Comparison of ENCODE assay signal across 26 cellular contexts in genomic region chr7:82122290-82122689, GRCh38.
DNase-seq lines count a peak whose midpoint lies in the region; ATAC-seq and TF ChIP-seq lines count a peak whose summit lies in the region.
"Had no signal": no experiment of that assay in that cellular context is flagged by ENCODE, and none has a peak within 500 bp of the region (broad histone marks: within the 10 kb centered on the region; RNA-seq: fewer than 3 reads in every experiment).

No MANE protein-coding gene starts in this region.

- no peak for TF ChIP-seq CTCF in GM23338 (conservative IDR thresholded peaks at IDR 0.05; ENCODE audit: low read depth in 2 of 2)
- no peak for TF ChIP-seq CTCF in WTC11 (IDR thresholded peaks at IDR 0.05)

- DNase-seq in GM23338 (ENCODE audit: low spot score): peak; percentile 24
- DNase-seq in HAP-1 (ENCODE audit: low spot score in 2 of 2): peak; percentile 15 to 73
- no peak for DNase-seq in WTC11 (ENCODE audit: low spot score)
- DNase-seq in NCI-H524 treated with DMSO at 0.1 percent for 48 hours (lab: John Stamatoyannopoulos, UW): no peak
- DNase-seq in activated naive CD4-positive, alpha-beta T cell treated with anti-CD3 and anti-CD28 coated beads, Interleukin-2, amount 50 U/mL, for 72 hours (ENCODE audit: low spot score in 2 of 2): no peak
- DNase-seq in anterior cingulate cortex (lab: John Stamatoyannopoulos, UW): no peak
- DNase-seq: Caco-2; CD8-positive, alpha-beta T cell; DMS 273 treated with DMSO at 0.1 percent for 48 hours; DMS79; EL; GDM1; Kasumi-1; NCI-H1092 treated with DMSO at 0.1 percent for 48 hours; NCI-H1436; NCI-H1930; NCI-H2107; NCI-H2227 treated with DMSO at 0.1 percent for 48 hours; NCI-H524; Right ventricle myocardium superior; RPMI8226 had no signal

- H3K4me3 Mint-ChIP-seq in GM23338 (peak overlapping the region; percentile 55; the same call in 2 of the 3 replicates), WTC11 (peak overlapping the region; percentile 28; the same call in 1 of the 2 replicates)
- H3K4me3 Mint-ChIP-seq: B cell; CD8-positive, alpha-beta T cell had no signal

- no peak overlapping the region for H3K27ac ChIP-seq in GM23338 (ENCODE audit: low read depth)
- peak overlapping the region; percentile 47 for H3K27ac ChIP-seq in iPS-18a (ENCODE audit: low read length)
- H3K27ac ChIP-seq: C4-2B, SJSA1 had no signal

- in situ Hi-C loops in HAP-1 (cut with MboI; ENCODE audit: low sequenced_read_pairs): no loop called here

- peaks cover 2% of the 10 kb centered on the region for H3K27me3 Mint-ChIP-seq in GM23338 (ENCODE audit: insufficient read depth, low read depth, poor library complexity)
- H3K27me3 Mint-ChIP-seq in WTC11 (ENCODE audit: low read depth): no peaks in the 10 kb centered on the region
- H3K27me3 Mint-ChIP-seq: B cell had no signal

- H3K4me1 ChIP-seq in GM23338 (ENCODE audit: insufficient read depth) (peaks cover 14% of the 10 kb centered on the region; the same call in 1 of the 2 replicates), HAP-1 (peaks cover 10% of the 10 kb centered on the region), iPS-18a (ENCODE audit: control insufficient read depth, low read depth, low read length) (peaks cover 16% of the 10 kb centered on the region)
- H3K4me1 ChIP-seq: Caco-2, SJSA1 had no signal

- H3K79me2 ChIP-seq in GM23338 (replicated peaks; ENCODE audit: insufficient read depth): no peaks in the 10 kb centered on the region

- CTCF ChIA-PET in WTC11 (lab: Charles Lee): no interaction called here

- no peaks in the 10 kb centered on the region for H3K27me3 ChIP-seq in GM23338 (ENCODE audit: insufficient read depth)
- no peaks in the 10 kb centered on the region for H3K27me3 ChIP-seq in HAP-1 (ENCODE audit: low read depth)
- no peaks in the 10 kb centered on the region for H3K27me3 ChIP-seq in iPS-18a (ENCODE audit: control insufficient read depth, insufficient read depth, low read length)
- H3K27me3 ChIP-seq: SJSA1 had no signal

- no peaks in the 10 kb centered on the region for H3F3A ChIP-seq in GM23338 (replicated peaks; ENCODE audit: low read depth)

- peak overlapping the region; percentile 7; the same call in 1 of the 2 replicates for H3K4me2 ChIP-seq in GM23338

- peak overlapping the region; percentile 93 for H3K27ac Mint-ChIP-seq in GM23338
- peak overlapping the region; percentile 55; the same call in 1 of the 2 replicates for H3K27ac Mint-ChIP-seq in WTC11
- no peak overlapping the region for H3K27ac Mint-ChIP-seq in activated naive CD4-positive, alpha-beta T cell treated with anti-CD3 and anti-CD28 coated beads, Interleukin-2, amount 50 U/mL, for 72 hours
- H3K27ac Mint-ChIP-seq: B cell; CD8-positive, alpha-beta T cell had no signal

- H3K36me3 ChIP-seq in GM23338 (ENCODE audit: insufficient read depth): no peaks in the 10 kb centered on the region
- H3K36me3 ChIP-seq in HAP-1 (replicated peaks): no peaks in the 10 kb centered on the region
- H3K36me3 ChIP-seq in iPS-18a (ENCODE audit: control insufficient read depth, low read depth, low read length): no peaks in the 10 kb centered on the region

- peak; percentile 59 for ATAC-seq in GM23338
- ATAC-seq in WTC11: peak; percentile 48; the same call in 1 of the 2 replicates
- ATAC-seq in activated naive CD4-positive, alpha-beta T cell treated with anti-CD3 and anti-CD28 coated beads, Interleukin-2, amount 50 U/mL, for 72 hours: no peak
- ATAC-seq: CD8-positive, alpha-beta T cell; K562 had no signal

- H3K9ac ChIP-seq in iPS-18a (ENCODE audit: low read length): no peak overlapping the region

- no peak overlapping the region for H2AFZ ChIP-seq in GM23338

- H4K20me1 ChIP-seq in GM23338 (replicated peaks; ENCODE audit: insufficient read depth): no peaks in the 10 kb centered on the region

- no peaks in the 10 kb centered on the region for H3K9me2 ChIP-seq in GM23338 (ENCODE audit: insufficient read depth)

- H3K9me3 ChIP-seq in HAP-1 (no peaks in the 10 kb centered on the region), iPS-18a (ENCODE audit: control insufficient read depth, low read depth, low read length) (peaks cover 10% of the 10 kb centered on the region)
- H3K9me3 ChIP-seq: SJSA1 had no signal

- POLR2A ChIA-PET in WTC11 (lab: Charles Lee): no interaction called here

- peaks cover 19% of the 10 kb centered on the region for H3K9me3 Mint-ChIP-seq in GM23338
- peaks cover 27% of the 10 kb centered on the region for H3K9me3 Mint-ChIP-seq in WTC11
- H3K9me3 Mint-ChIP-seq in activated naive CD4-positive, alpha-beta T cell treated with anti-CD3 and anti-CD28 coated beads, Interleukin-2, amount 50 U/mL, for 72 hours: peaks cover 0 to 3% of the 10 kb centered on the region in 2 donors

- H3K36me3 Mint-ChIP-seq in GM23338 (ENCODE audit: low read depth) (peaks cover 30% of the 10 kb centered on the region), WTC11 (peaks cover 27% of the 10 kb centered on the region)
- H3K36me3 Mint-ChIP-seq in activated naive CD4-positive, alpha-beta T cell treated with anti-CD3 and anti-CD28 coated beads, Interleukin-2, amount 50 U/mL, for 72 hours: no peaks in the 10 kb centered on the region
- H3K36me3 Mint-ChIP-seq: CD8-positive, alpha-beta T cell had no signal

- peaks cover 17% of the 10 kb centered on the region for H3K4me1 Mint-ChIP-seq in GM23338
- peaks cover 21% of the 10 kb centered on the region for H3K4me1 Mint-ChIP-seq in WTC11
- H3K4me1 Mint-ChIP-seq: B cell had no signal

- no peak overlapping the region for H3K4me3 ChIP-seq in GM23338
- H3K4me3 ChIP-seq in HAP-1: no peak overlapping the region
- H3K4me3 ChIP-seq in iPS-18a (ENCODE audit: low read length): peak overlapping the region; percentile 30
- H3K4me3 ChIP-seq: K562, SJSA1 had no signal

TF ChIP-seq in GM23338, 12 proteins besides CTCF, POLR2A, EP300 and RAD21 (continues in another document):
- TF ChIP-seq, protein P1, sequence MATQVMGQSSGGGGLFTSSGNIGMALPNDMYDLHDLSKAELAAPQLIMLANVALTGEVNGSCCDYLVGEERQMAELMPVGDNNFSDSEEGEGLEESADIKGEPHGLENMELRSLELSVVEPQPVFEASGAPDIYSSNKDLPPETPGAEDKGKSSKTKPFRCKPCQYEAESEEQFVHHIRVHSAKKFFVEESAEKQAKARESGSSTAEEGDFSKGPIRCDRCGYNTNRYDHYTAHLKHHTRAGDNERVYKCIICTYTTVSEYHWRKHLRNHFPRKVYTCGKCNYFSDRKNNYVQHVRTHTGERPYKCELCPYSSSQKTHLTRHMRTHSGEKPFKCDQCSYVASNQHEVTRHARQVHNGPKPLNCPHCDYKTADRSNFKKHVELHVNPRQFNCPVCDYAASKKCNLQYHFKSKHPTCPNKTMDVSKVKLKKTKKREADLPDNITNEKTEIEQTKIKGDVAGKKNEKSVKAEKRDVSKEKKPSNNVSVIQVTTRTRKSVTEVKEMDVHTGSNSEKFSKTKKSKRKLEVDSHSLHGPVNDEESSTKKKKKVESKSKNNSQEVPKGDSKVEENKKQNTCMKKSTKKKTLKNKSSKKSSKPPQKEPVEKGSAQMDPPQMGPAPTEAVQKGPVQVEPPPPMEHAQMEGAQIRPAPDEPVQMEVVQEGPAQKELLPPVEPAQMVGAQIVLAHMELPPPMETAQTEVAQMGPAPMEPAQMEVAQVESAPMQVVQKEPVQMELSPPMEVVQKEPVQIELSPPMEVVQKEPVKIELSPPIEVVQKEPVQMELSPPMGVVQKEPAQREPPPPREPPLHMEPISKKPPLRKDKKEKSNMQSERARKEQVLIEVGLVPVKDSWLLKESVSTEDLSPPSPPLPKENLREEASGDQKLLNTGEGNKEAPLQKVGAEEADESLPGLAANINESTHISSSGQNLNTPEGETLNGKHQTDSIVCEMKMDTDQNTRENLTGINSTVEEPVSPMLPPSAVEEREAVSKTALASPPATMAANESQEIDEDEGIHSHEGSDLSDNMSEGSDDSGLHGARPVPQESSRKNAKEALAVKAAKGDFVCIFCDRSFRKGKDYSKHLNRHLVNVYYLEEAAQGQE (IDR thresholded peaks at IDR 0.05; ENCODE audit: unreplicated experiment): no peak
- no peak for TF ChIP-seq ZNF114 (CRISPR knock-in tag; IDR thresholded peaks at IDR 0.05)
- TF ChIP-seq POLR2AphosphoS5 (IDR thresholded peaks at IDR 0.05; ENCODE audit: low read depth): no peak

TF ChIP-seq in WTC11, 78 proteins besides CTCF, POLR2A, EP300 and RAD21:
- no peak for TF ChIP-seq CBFB (CRISPR knock-in tag; IDR thresholded peaks at IDR 0.05; ENCODE audit: low read depth)
- TF ChIP-seq ZNF121 (CRISPR knock-in tag; IDR thresholded peaks at IDR 0.05): no peak
- TF ChIP-seq, protein P2, sequence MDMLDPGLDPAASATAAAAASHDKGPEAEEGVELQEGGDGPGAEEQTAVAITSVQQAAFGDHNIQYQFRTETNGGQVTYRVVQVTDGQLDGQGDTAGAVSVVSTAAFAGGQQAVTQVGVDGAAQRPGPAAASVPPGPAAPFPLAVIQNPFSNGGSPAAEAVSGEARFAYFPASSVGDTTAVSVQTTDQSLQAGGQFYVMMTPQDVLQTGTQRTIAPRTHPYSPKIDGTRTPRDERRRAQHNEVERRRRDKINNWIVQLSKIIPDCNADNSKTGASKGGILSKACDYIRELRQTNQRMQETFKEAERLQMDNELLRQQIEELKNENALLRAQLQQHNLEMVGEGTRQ (CRISPR knock-in tag; IDR thresholded peaks at IDR 0.05): no peak

Comparison
In these comparisons a context has a peak if more than half of its experiments do, and no peak if none do; other contexts are left out.
1. ATAC-seq: peak in GM23338 (single experiment) and WTC11 (single experiment); none in activated naive CD4-positive, alpha-beta T cell treated with anti-CD3 and anti-CD28 coated beads, Interleukin-2, amount 50 U/mL, for 72 hours (0 of 2).
2. DNase-seq: peak in GM23338 (single experiment) and HAP-1 (2 of 2); none in WTC11 (single experiment), NCI-H524 treated with DMSO at 0.1 percent for 48 hours (single experiment), activated naive CD4-positive, alpha-beta T cell treated with anti-CD3 and anti-CD28 coated beads, Interleukin-2, amount 50 U/mL, for 72 hours (0 of 2) and anterior cingulate cortex (0 of 58).
3. H3K27ac Mint-ChIP-seq: peak in GM23338 (single experiment) and WTC11 (single experiment); none in activated naive CD4-positive, alpha-beta T cell treated with anti-CD3 and anti-CD28 coated beads, Interleukin-2, amount 50 U/mL, for 72 hours (0 of 2).